ENCODE assay signal across 21 cellular contexts in genomic region chr7:136292365-136292764, GRCh38.
"Had no signal": no experiment of that assay in that cellular context is flagged by ENCODE, and none has a peak within 500 bp of the region (broad histone marks: within the 10 kb centered on the region; RNA-seq: fewer than 3 reads in every experiment).

No MANE protein-coding gene starts in this region.

- H3K27ac ChIP-seq: colonic mucosa, dorsolateral prefrontal cortex, esophagus muscularis mucosa, foreskin keratinocyte, gastroesophageal sphincter, hepatocyte, left lung, lower lobe of right lung had no signal

- H3K27me3 Mint-ChIP-seq: naive thymus-derived CD4-positive, alpha-beta T cell had no signal

- H3K4me3 Mint-ChIP-seq: immature natural killer cell; naive thymus-derived CD4-positive, alpha-beta T cell had no signal

- H3K36me3 ChIP-seq: colonic mucosa, esophagus muscularis mucosa, gastroesophageal sphincter, heart left ventricle, left lung, lower lobe of right lung had no signal

- H3K79me2 ChIP-seq: hepatocyte had no signal

- H3K4me2 ChIP-seq: hepatocyte had no signal

- H3K36me3 Mint-ChIP-seq: immature natural killer cell; naive thymus-derived CD4-positive, alpha-beta T cell had no signal

- H3K4me1 ChIP-seq: colonic mucosa, esophagus muscularis mucosa, foreskin keratinocyte, gastroesophageal sphincter, heart left ventricle, left lung, lower lobe of right lung had no signal

- H3K27ac Mint-ChIP-seq: immature natural killer cell; naive thymus-derived CD4-positive, alpha-beta T cell had no signal

- H2AFZ ChIP-seq: hepatocyte had no signal

- H3K27me3 ChIP-seq: colonic mucosa, dorsolateral prefrontal cortex, esophagus muscularis mucosa, foreskin keratinocyte, gastroesophageal sphincter, heart left ventricle, hepatocyte, left lung had no signal

- ATAC-seq: foreskin keratinocyte; gastroesophageal sphincter; heart left ventricle; left lung; left ventricle myocardium superior; lower lobe of right lung; naive thymus-derived CD4-positive, alpha-beta T cell had no signal

- H3K4me3 ChIP-seq: colonic mucosa, dorsolateral prefrontal cortex, esophagus muscularis mucosa, gastroesophageal sphincter, heart left ventricle, hepatocyte, left lung, lower lobe of right lung had no signal

- H3K4me1 Mint-ChIP-seq: immature natural killer cell; naive thymus-derived CD4-positive, alpha-beta T cell had no signal

- H3K9me3 ChIP-seq: colonic mucosa, esophagus muscularis mucosa, gastroesophageal sphincter, left lung, lower lobe of right lung had no signal

- DNase-seq: colonic mucosa; dermis blood vessel endothelial cell; dorsolateral prefrontal cortex; effector CD4-positive, alpha-beta T cell; effector memory CD4-positive, alpha-beta T cell; foreskin keratinocyte; heart left ventricle; hypothalamus; immature natural killer cell; islet precursor cell; kidney; kidney glomerular epithelial cell; left lung; left ventricle myocardium superior; lower lobe of right lung; mesendoderm; midbrain; naive thymus-derived CD4-positive, alpha-beta T cell had no signal
